ENCODE assay signal across 1 cellular context in genomic region chr12:95996034-95996658, GRCh38.
TF ChIP-seq lines count a peak whose summit lies in the region.

HAL (minus strand) TSS chr12:95996344; CDS start chr12:95995910, 434 bp downstream.

TF ChIP-seq in HepG2, 621 proteins besides CTCF, POLR2A, EP300 and RAD21 (continued from another document and continues in another):
- TF ChIP-seq, protein P1, sequence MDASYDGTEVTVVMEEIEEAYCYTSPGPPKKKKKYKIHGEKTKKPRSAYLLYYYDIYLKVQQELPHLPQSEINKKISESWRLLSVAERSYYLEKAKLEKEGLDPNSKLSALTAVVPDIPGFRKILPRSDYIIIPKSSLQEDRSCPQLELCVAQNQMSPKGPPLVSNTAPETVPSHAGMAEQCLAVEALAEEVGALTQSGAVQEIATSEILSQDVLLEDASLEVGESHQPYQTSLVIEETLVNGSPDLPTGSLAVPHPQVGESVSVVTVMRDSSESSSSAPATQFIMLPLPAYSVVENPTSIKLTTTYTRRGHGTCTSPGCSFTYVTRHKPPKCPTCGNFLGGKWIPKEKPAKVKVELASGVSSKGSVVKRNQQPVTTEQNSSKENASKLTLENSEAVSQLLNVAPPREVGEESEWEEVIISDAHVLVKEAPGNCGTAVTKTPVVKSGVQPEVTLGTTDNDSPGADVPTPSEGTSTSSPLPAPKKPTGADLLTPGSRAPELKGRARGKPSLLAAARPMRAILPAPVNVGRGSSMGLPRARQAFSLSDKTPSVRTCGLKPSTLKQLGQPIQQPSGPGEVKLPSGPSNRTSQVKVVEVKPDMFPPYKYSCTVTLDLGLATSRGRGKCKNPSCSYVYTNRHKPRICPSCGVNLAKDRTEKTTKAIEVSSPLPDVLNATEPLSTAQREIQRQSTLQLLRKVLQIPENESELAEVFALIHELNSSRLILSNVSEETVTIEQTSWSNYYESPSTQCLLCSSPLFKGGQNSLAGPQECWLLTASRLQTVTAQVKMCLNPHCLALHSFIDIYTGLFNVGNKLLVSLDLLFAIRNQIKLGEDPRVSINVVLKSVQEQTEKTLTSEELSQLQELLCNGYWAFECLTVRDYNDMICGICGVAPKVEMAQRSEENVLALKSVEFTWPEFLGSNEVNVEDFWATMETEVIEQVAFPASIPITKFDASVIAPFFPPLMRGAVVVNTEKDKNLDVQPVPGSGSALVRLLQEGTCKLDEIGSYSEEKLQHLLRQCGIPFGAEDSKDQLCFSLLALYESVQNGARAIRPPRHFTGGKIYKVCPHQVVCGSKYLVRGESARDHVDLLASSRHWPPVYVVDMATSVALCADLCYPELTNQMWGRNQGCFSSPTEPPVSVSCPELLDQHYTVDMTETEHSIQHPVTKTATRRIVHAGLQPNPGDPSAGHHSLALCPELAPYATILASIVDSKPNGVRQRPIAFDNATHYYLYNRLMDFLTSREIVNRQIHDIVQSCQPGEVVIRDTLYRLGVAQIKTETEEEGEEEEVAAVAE (CRISPR knock-in tag; IDR thresholded peaks at IDR 0.05; ENCODE audit: borderline replicate concordance): peak; percentile 90
- peak; percentile 99 for TF ChIP-seq MED1 (CRISPR knock-in tag; IDR thresholded peaks at IDR 0.05)
- TF ChIP-seq FOXP1 (IDR thresholded peaks at IDR 0.05): peak; percentile 99
- TF ChIP-seq FOXP1 (CRISPR knock-in tag; IDR thresholded peaks at IDR 0.05): peak; percentile 100
- TF ChIP-seq, protein P2, sequence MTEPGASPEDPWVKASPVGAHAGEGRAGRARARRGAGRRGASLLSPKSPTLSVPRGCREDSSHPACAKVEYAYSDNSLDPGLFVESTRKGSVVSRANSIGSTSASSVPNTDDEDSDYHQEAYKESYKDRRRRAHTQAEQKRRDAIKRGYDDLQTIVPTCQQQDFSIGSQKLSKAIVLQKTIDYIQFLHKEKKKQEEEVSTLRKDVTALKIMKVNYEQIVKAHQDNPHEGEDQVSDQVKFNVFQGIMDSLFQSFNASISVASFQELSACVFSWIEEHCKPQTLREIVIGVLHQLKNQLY (CRISPR knock-in tag; IDR thresholded peaks at IDR 0.05): peak; percentile 86
- peak; percentile 71; the same call in 1 of the 2 replicates for TF ChIP-seq ZNF235 (CRISPR knock-in tag; IDR thresholded peaks at IDR 0.05; ENCODE audit: borderline replicate concordance)
- peak; percentile 97 for TF ChIP-seq ISL2 (CRISPR knock-in tag; IDR thresholded peaks at IDR 0.05)
- no peak for TF ChIP-seq ZFX (CRISPR knock-in tag; IDR thresholded peaks at IDR 0.05; ENCODE audit: low read depth)
- TF ChIP-seq, protein P3, sequence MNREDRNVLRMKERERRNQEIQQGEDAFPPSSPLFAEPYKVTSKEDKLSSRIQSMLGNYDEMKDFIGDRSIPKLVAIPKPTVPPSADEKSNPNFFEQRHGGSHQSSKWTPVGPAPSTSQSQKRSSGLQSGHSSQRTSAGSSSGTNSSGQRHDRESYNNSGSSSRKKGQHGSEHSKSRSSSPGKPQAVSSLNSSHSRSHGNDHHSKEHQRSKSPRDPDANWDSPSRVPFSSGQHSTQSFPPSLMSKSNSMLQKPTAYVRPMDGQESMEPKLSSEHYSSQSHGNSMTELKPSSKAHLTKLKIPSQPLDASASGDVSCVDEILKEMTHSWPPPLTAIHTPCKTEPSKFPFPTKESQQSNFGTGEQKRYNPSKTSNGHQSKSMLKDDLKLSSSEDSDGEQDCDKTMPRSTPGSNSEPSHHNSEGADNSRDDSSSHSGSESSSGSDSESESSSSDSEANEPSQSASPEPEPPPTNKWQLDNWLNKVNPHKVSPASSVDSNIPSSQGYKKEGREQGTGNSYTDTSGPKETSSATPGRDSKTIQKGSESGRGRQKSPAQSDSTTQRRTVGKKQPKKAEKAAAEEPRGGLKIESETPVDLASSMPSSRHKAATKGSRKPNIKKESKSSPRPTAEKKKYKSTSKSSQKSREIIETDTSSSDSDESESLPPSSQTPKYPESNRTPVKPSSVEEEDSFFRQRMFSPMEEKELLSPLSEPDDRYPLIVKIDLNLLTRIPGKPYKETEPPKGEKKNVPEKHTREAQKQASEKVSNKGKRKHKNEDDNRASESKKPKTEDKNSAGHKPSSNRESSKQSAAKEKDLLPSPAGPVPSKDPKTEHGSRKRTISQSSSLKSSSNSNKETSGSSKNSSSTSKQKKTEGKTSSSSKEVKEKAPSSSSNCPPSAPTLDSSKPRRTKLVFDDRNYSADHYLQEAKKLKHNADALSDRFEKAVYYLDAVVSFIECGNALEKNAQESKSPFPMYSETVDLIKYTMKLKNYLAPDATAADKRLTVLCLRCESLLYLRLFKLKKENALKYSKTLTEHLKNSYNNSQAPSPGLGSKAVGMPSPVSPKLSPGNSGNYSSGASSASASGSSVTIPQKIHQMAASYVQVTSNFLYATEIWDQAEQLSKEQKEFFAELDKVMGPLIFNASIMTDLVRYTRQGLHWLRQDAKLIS (CRISPR knock-in tag; IDR thresholded peaks at IDR 0.05): no peak
- peak; percentile 94; the same call in 1 of the 2 replicates for TF ChIP-seq ZNF232 (CRISPR knock-in tag; IDR thresholded peaks at IDR 0.05; ENCODE audit: borderline replicate concordance)
- TF ChIP-seq ZNF501 (CRISPR knock-in tag; IDR thresholded peaks at IDR 0.05): peak; percentile 26; the same call in 1 of the 2 replicates
- TF ChIP-seq ZNF569 (CRISPR knock-in tag; IDR thresholded peaks at IDR 0.05; ENCODE audit: borderline replicate concordance): no peak
- TF ChIP-seq ZFP90 (CRISPR knock-in tag; IDR thresholded peaks at IDR 0.05; ENCODE audit: borderline replicate concordance): no peak
- TF ChIP-seq TSC22D2 (CRISPR knock-in tag; IDR thresholded peaks at IDR 0.05; ENCODE audit: borderline replicate concordance): peak; percentile 85; the same call in 1 of the 2 replicates
- no peak; the same call in 1 of the 2 replicates for TF ChIP-seq ETV6 (CRISPR knock-in tag; conservative IDR thresholded peaks at IDR 0.05)
- TF ChIP-seq EED (CRISPR knock-in tag; IDR thresholded peaks at IDR 0.05): no peak
- TF ChIP-seq POLR2G (IDR thresholded peaks at IDR 0.05; ENCODE audit: low read depth, low read length): no peak
- TF ChIP-seq NR3C1 (CRISPR knock-in tag; IDR thresholded peaks at IDR 0.05): no peak
- TF ChIP-seq MEF2D (CRISPR knock-in tag; IDR thresholded peaks at IDR 0.05): peak; percentile 95
- no peak for TF ChIP-seq U2AF1 (optimal IDR thresholded peaks at IDR 0.05; ENCODE audit: low read depth, low read length)
- peak; percentile 98 for TF ChIP-seq HDAC2 (CRISPR knock-in tag; IDR thresholded peaks at IDR 0.05)
- no peak for TF ChIP-seq CBX2 (IDR thresholded peaks at IDR 0.05; ENCODE audit: low read depth, low read length)
- TF ChIP-seq CBX2 (CRISPR knock-in tag; IDR thresholded peaks at IDR 0.05; ENCODE audit: low read depth): no peak; the same call in 1 of the 2 replicates
- peak; percentile 77; the same call in 1 of the 2 replicates for TF ChIP-seq HOMEZ (CRISPR knock-in tag; IDR thresholded peaks at IDR 0.05; ENCODE audit: low read depth)
- TF ChIP-seq NFKBIZ (CRISPR knock-in tag; IDR thresholded peaks at IDR 0.05): peak; percentile 93
- peak; percentile 91 for TF ChIP-seq ZMYM4 (CRISPR knock-in tag; IDR thresholded peaks at IDR 0.05)
- no peak for TF ChIP-seq NR0B2 (CRISPR knock-in tag; IDR thresholded peaks at IDR 0.05)
- peak; percentile 63; the same call in 1 of the 2 replicates for TF ChIP-seq MIER2 (CRISPR knock-in tag; IDR thresholded peaks at IDR 0.05)
- peak; percentile 98 for TF ChIP-seq ZFP36L1 (CRISPR knock-in tag; IDR thresholded peaks at IDR 0.05)
- TF ChIP-seq RCOR2 (CRISPR knock-in tag; IDR thresholded peaks at IDR 0.05): peak; percentile 89
- no peak for TF ChIP-seq MAF1 (CRISPR knock-in tag; IDR thresholded peaks at IDR 0.05; ENCODE audit: borderline replicate concordance)
- no peak for TF ChIP-seq SETDB1 (CRISPR knock-in tag; IDR thresholded peaks at IDR 0.05; ENCODE audit: borderline replicate concordance)
- TF ChIP-seq RNF2 (conservative IDR thresholded peaks at IDR 0.05; ENCODE audit: low read depth): no peak
- TF ChIP-seq, protein P4, sequence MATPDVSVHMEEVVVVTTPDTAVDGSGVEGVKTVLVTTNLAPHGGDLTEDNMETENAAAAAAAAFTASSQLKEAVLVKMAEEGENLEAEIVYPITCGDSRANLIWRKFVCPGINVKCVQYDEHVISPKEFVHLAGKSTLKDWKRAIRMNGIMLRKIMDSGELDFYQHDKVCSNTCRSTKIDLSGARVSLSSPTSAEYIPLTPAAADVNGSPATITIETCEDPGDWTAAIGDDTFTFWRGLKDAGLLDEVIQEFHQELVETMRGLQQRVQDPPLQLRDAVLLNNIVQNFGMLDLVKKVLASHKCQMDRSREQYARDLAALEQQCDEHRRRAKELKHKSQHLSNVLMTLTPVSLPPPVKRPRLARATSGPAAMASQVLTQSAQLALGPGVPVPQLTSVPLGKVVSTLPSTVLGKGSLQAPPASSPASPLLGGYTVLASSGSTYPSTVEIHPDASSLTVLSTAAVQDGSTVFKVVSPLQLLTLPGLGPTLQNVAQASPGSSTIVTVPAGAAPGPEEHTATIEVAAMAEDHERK (CRISPR knock-in tag; IDR thresholded peaks at IDR 0.05; ENCODE audit: low read depth): no peak
- peak; percentile 96 for TF ChIP-seq TFE3 (CRISPR knock-in tag; IDR thresholded peaks at IDR 0.05)
- TF ChIP-seq STAG1 (CRISPR knock-in tag; IDR thresholded peaks at IDR 0.05): peak; percentile 37
- TF ChIP-seq ZNF766 (CRISPR knock-in tag; IDR thresholded peaks at IDR 0.05; ENCODE audit: borderline replicate concordance): peak; percentile 84; the same call in 1 of the 2 replicates
- TF ChIP-seq ZFP36 (IDR thresholded peaks at IDR 0.05; ENCODE audit: borderline replicate concordance, low read depth, low read length, partially characterized antibody): no peak
- TF ChIP-seq RFX3 (CRISPR knock-in tag; IDR thresholded peaks at IDR 0.05): no peak
- peak; percentile 99 for TF ChIP-seq FOXJ3 (CRISPR knock-in tag; IDR thresholded peaks at IDR 0.05; ENCODE audit: borderline replicate concordance)
- TF ChIP-seq ETS1 (CRISPR knock-in tag; IDR thresholded peaks at IDR 0.05): no peak
- TF ChIP-seq, protein P5, sequence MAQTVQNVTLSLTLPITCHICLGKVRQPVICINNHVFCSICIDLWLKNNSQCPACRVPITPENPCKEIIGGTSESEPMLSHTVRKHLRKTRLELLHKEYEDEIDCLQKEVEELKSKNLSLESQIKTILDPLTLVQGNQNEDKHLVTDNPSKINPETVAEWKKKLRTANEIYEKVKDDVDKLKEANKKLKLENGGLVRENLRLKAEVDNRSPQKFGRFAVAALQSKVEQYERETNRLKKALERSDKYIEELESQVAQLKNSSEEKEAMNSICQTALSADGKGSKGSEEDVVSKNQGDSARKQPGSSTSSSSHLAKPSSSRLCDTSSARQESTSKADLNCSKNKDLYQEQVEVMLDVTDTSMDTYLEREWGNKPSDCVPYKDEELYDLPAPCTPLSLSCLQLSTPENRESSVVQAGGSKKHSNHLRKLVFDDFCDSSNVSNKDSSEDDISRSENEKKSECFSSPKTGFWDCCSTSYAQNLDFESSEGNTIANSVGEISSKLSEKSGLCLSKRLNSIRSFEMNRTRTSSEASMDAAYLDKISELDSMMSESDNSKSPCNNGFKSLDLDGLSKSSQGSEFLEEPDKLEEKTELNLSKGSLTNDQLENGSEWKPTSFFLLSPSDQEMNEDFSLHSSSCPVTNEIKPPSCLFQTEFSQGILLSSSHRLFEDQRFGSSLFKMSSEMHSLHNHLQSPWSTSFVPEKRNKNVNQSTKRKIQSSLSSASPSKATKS (CRISPR knock-in tag; IDR thresholded peaks at IDR 0.05): peak; percentile 96; the same call in 1 of the 2 replicates
- TF ChIP-seq MTF2 (CRISPR knock-in tag; IDR thresholded peaks at IDR 0.05; ENCODE audit: borderline replicate concordance): no peak
- TF ChIP-seq ZNF143 (CRISPR knock-in tag; IDR thresholded peaks at IDR 0.05): no peak
